In the genomic region with DNA sequence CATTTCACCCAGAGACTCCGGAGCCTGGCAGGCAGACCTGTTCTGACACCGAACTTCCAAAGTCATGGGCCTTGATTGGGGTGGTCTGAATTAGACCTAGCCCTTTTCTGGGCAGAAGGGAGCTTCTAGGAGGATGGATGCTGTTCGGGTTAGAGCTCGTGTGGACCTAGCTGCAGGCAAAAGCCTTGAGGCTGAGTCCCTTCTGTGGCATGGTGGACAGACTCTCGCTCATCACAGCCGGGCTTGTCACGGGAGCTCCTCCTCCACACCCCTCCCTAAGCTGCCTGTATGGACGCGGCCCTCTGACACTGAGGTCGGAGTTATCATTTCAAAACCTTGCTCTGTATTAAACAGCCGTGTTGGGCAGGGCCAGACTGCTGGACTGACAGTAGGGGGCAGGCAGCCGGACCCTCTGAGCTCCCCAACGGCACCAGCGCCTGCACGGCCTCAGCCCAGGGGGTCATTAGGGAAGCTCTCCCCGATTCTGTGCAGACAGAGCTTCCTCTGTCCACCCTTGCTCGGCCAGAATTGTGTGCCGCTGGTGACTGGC, we compare ENCODE assay signal across 8 cellular contexts. TPM values are rescaled to one million over a fixed set of nuclear protein-coding genes. Genes with fewer than 3 reads are reported as not detected.
DNase-seq lines count a peak whose midpoint lies in the region; ATAC-seq and TF ChIP-seq lines count a peak whose summit lies in the region.

No MANE protein-coding gene starts in this region.

- TF ChIP-seq POLR2A in GM19099 (IDR thresholded peaks at IDR 0.05; ENCODE audit: extremely low read depth, insufficient read length, low read depth): peak; percentile 57

- H3K36me3 ChIP-seq in GM23248 (ENCODE audit: low read depth): no peaks in the 10 kb centered on the region

- H3K79me2 ChIP-seq in GM23248 (ENCODE audit: insufficient read depth): no peaks in the 10 kb centered on the region

- peak overlapping the region; percentile 80 to 88 for H3K4me3 Mint-ChIP-seq in effector memory CD8-positive, alpha-beta T cell

- no peaks in the 10 kb centered on the region for H3K4me1 ChIP-seq in GM23248 (ENCODE audit: insufficient read depth)

- peaks cover 32% of the 10 kb centered on the region for H3K27me3 ChIP-seq in GM23248 (replicated peaks; ENCODE audit: insufficient read depth)

- in situ Hi-C loops in GM23248 (cut with MboI): no loop called here

- no peak overlapping the region for H3K9ac ChIP-seq in GM23248

- no peaks in the 10 kb centered on the region for H3K9me3 ChIP-seq in GM23248 (ENCODE audit: low read depth)

- no peak overlapping the region for H3K27ac ChIP-seq in GM23248

- DNase-seq in CD1c-positive myeloid dendritic cell (ENCODE audit: extremely low spot score) (peak; percentile 76), DMS153 treated with DMSO at 0.1 percent for 48 hours (lab: John Stamatoyannopoulos, UW; ENCODE audit: unreplicated experiment) (no peak), amniotic stem cell (lab: John Stamatoyannopoulos, UW) (no peak), DMS153 (lab: John Stamatoyannopoulos, UW) (no peak), GM23248 (no peak)
- DNase-seq in effector memory CD8-positive, alpha-beta T cell: no peak

- no peaks in the 10 kb centered on the region for H4K20me1 ChIP-seq in GM23248 (ENCODE audit: insufficient read depth)

- no peaks in the 10 kb centered on the region for H3K9me2 ChIP-seq in GM23248 (ENCODE audit: insufficient read depth)

- 81 to 83% methylated on average over 18 of the region's 18 CpGs for WGBS in GM23248 (ENCODE audit: low coverage in 1 of 2, low lambda C conversion rate in 2 of 2, missing lambda C conversion rate in 2 of 2), 2 experiments

- no peak overlapping the region for H3K4me3 ChIP-seq in GM23248

- peaks cover 11% of the 10 kb centered on the region for H3K36me3 Mint-ChIP-seq in effector memory CD8-positive, alpha-beta T cell (ENCODE audit: insufficient read depth)

- no peaks in the 10 kb centered on the region for H3F3A ChIP-seq in GM23248 (ENCODE audit: insufficient read depth)

- H3K4me2 ChIP-seq in GM23248 (ENCODE audit: unreplicated experiment): no peak overlapping the region

- H3K4me1 Mint-ChIP-seq in effector memory CD8-positive, alpha-beta T cell (ENCODE audit: low read depth in 2 of 2): peaks cover 21 to 29% of the 10 kb centered on the region in 2 donors

- peak; percentile 15 for ATAC-seq in HG03439 (IDR thresholded peaks at IDR 0.05; ENCODE audit: unreplicated experiment)
- no peak for ATAC-seq in effector memory CD8-positive, alpha-beta T cell (replicated peaks)

- no peak overlapping the region for H2AFZ ChIP-seq in GM23248

- peaks cover 9 to 22% of the 10 kb centered on the region in 2 donors for H3K27me3 Mint-ChIP-seq in effector memory CD8-positive, alpha-beta T cell

- no peaks in the 10 kb centered on the region for H3K9me3 Mint-ChIP-seq in effector memory CD8-positive, alpha-beta T cell

- peak overlapping the region in 1 of 2 donors; percentile 65 for H3K27ac Mint-ChIP-seq in effector memory CD8-positive, alpha-beta T cell

RNA-seq across cellular contexts. Expression of a gene that starts 2.2 kb away (rescaled TPM):
- under 0.01 and 1.6 TPM in 2 replicates for total RNA-seq in GM23248 (2014; rRNA removed; shearing (Covaris generic))
- 0.14 and 0.16 TPM in 2 replicates for polyA plus RNA-seq in GM23248 (2016; fragmentation: Nextera tagmentation; extraction: Ambion mirVana)

RNA-seq across cellular contexts. Expression of a gene that starts 29.4 kb away (rescaled TPM):
- not detected in 2 replicates for total RNA-seq in GM23248 (2014; rRNA removed; shearing (Covaris generic))
- polyA plus RNA-seq in GM23248 (2016; fragmentation: Nextera tagmentation; extraction: Ambion mirVana): 0.10 TPM in 2 replicates
